ENCODE assay signal across 12 cellular contexts in genomic region chr1:245881767-245882391, GRCh38.
"Had no signal": no experiment of that assay in that cellular context is flagged by ENCODE, and none has a peak within 500 bp of the region (broad histone marks: within the 10 kb centered on the region; RNA-seq: fewer than 3 reads in every experiment).

No MANE protein-coding gene starts in this region.

- DNase-seq: activated CD4-positive, alpha-beta T cell treated with anti-CD3 and anti-CD28 coated beads, Interleukin-2, amount 50 U/mL, for 1 hour; activated naive CD4-positive, alpha-beta T cell treated with anti-CD3 and anti-CD28 coated beads, Interleukin-2, amount 50 U/mL, for 16 hours; activated T-cell treated with anti-CD3 and anti-CD28 coated beads for 4 hours; amygdala; heart right ventricle; kidney; left ventricle myocardium superior; stimulated activated CD4-positive, alpha-beta T cell treated with anti-CD3 and anti-CD28 coated beads, Interleukin-15, amount 100 ng/mL, for 24 hours; stimulated activated CD4-positive, alpha-beta T cell treated with anti-CD3 and anti-CD28 coated beads, Interleukin-4, amount 100 ng/mL, for 24 hours; stomach had no signal

- H3K27me3 ChIP-seq: heart right ventricle, stomach had no signal

- H3K27ac ChIP-seq: heart right ventricle, parathyroid adenoma, stomach had no signal

- ATAC-seq: activated T-helper 17 cell treated with anti-CD3 and anti-CD28 coated beads, Interleukin-2, amount 50 U/mL, for 72 hours; heart right ventricle; left ventricle myocardium superior had no signal

- H3K79me2 ChIP-seq: parathyroid adenoma had no signal

- H3K9me3 Mint-ChIP-seq: activated T-helper 17 cell treated with anti-CD3 and anti-CD28 coated beads, Interleukin-2, amount 50 U/mL, for 72 hours had no signal

- H3K36me3 ChIP-seq: heart right ventricle, stomach had no signal

- H3K4me1 ChIP-seq: parathyroid adenoma, stomach had no signal

- H2AFZ ChIP-seq: parathyroid adenoma had no signal

- H3K9me3 ChIP-seq: heart right ventricle, stomach had no signal

- H3K27me3 Mint-ChIP-seq: activated T-helper 17 cell treated with anti-CD3 and anti-CD28 coated beads, Interleukin-2, amount 50 U/mL, for 72 hours had no signal

- H3K9ac ChIP-seq: parathyroid adenoma had no signal

- H3K4me1 Mint-ChIP-seq: activated T-helper 17 cell treated with anti-CD3 and anti-CD28 coated beads, Interleukin-2, amount 50 U/mL, for 72 hours had no signal

- H3K4me3 ChIP-seq: heart right ventricle, stomach had no signal

- H3K27ac Mint-ChIP-seq: activated T-helper 17 cell treated with anti-CD3 and anti-CD28 coated beads, Interleukin-2, amount 50 U/mL, for 72 hours had no signal

- H3K4me3 Mint-ChIP-seq: activated T-helper 17 cell treated with anti-CD3 and anti-CD28 coated beads, Interleukin-2, amount 50 U/mL, for 72 hours had no signal
